Comparison of ENCODE assay signal across 8 cellular contexts in the genomic region with DNA sequence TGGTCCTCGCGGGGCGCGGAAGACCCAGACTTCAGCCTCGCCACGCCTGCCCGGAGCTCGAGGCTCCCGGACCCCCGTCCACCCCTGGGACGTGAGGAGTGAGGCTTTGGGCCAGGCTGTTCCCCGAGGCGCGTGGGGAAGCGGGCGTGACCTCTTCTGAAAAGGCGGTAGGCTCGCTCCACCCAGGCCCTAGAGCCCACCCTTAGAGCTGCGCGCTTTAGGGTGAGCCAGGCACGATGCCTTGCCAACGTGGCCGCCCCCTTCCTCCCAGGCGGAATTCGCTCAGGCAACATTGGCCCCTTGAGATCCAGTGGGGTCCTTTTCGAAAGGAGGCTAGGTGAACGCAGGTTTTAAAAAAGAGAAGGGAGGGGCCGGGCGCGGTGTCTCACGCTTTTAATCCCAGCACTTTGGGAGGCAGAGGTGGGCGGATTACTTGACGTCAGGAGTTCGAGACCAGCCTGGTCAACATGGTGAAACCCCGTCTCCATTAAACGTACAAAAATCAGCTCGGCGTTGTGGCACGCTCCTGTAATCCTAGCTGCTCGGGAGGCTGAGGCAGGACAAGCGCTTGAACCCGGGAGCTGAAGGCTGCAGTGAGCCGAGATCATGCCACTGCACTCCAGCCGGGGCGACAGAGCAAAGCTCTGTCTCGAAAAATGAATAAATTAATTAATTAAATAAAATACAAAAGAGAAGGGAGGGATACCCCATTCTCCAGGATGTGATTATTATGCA. TPM values are rescaled to one million over a fixed set of nuclear protein-coding genes. Genes with fewer than 3 reads are reported as not detected.
DNase-seq lines count a peak whose midpoint lies in the region; ATAC-seq and TF ChIP-seq lines count a peak whose summit lies in the region.

No MANE protein-coding gene starts in this region.

- H3K4me3 Mint-ChIP-seq in HFFc6, result peak overlapping the region; percentile 90
- H3K4me3 Mint-ChIP-seq in activated naive CD8-positive, alpha-beta T cell treated with anti-CD3 and anti-CD28 coated beads, Interleukin-2, amount 10 ng/mL, durations not matched to agents 7 days and 5 days, result peak overlapping the region; percentile 73
- H3K4me3 Mint-ChIP-seq in stimulated activated memory B cell treated with anti-CD40 and anti-IgM and Interleukin-4, amounts not matched to agents 10 μg/mL and 1 μg/mL and 100 μg/mL, for 72 hours, result peak overlapping the region; percentile 74

- H3K4me1 Mint-ChIP-seq in HFFc6 (ENCODE audit: low read depth), result peaks cover 42% of the 10 kb centered on the region
- H3K4me1 Mint-ChIP-seq in activated naive CD8-positive, alpha-beta T cell treated with anti-CD3 and anti-CD28 coated beads, Interleukin-2, amount 10 ng/mL, durations not matched to agents 7 days and 5 days, result peaks cover 29% of the 10 kb centered on the region
- peaks cover 39% of the 10 kb centered on the region for H3K4me1 Mint-ChIP-seq in stimulated activated memory B cell treated with anti-CD40 and anti-IgM and Interleukin-4, amounts not matched to agents 10 μg/mL and 1 μg/mL and 100 μg/mL, for 72 hours

- H3K27me3 ChIP-seq in iPS-18a (ENCODE audit: control insufficient read depth, insufficient read depth, low read length), result peaks cover 61% of the 10 kb centered on the region

- peaks cover 14% of the 10 kb centered on the region for H3K27me3 Mint-ChIP-seq in HFFc6 (ENCODE audit: insufficient read depth)
- H3K27me3 Mint-ChIP-seq in activated naive CD8-positive, alpha-beta T cell treated with anti-CD3 and anti-CD28 coated beads, Interleukin-2, amount 10 ng/mL, durations not matched to agents 7 days and 5 days, result peaks cover 45% of the 10 kb centered on the region
- H3K27me3 Mint-ChIP-seq in stimulated activated memory B cell treated with anti-CD40 and anti-IgM and Interleukin-4, amounts not matched to agents 10 μg/mL and 1 μg/mL and 100 μg/mL, for 72 hours, result peaks cover 66% of the 10 kb centered on the region

- POLR2A ChIA-PET in activated naive CD8-positive, alpha-beta T cell treated with anti-CD3 and anti-CD28 coated beads, Interleukin-2, amount 10 ng/mL, durations not matched to agents 7 days and 5 days (lab: Charles Lee), result interaction anchor here (0.8 to 1.6 kb wide), 7 partner anchors 9 to 339 kb away, joined by 3 to 7 read pairs (median 4); a partner anchor contains a TSS

- no peaks in the 10 kb centered on the region for H3K9me3 ChIP-seq in iPS-18a (ENCODE audit: control insufficient read depth, low read depth, low read length)

- TF ChIP-seq CTCF in HFFc6 (IDR thresholded peaks at IDR 0.05), result no peak

- in situ Hi-C loops in ACHN (cut with HindIII; ENCODE audit: low pct_ligation_motif_present, low pct_unique_long_range_greater_than_20kb, low sequenced_read_pairs), result no loop called here

- peak overlapping the region; percentile 70; the same call in 1 of the 2 replicates for H3K27ac Mint-ChIP-seq in HFFc6
- H3K27ac Mint-ChIP-seq in activated naive CD8-positive, alpha-beta T cell treated with anti-CD3 and anti-CD28 coated beads, Interleukin-2, amount 10 ng/mL, durations not matched to agents 7 days and 5 days, result no peak overlapping the region
- no peak overlapping the region for H3K27ac Mint-ChIP-seq in stimulated activated memory B cell treated with anti-CD40 and anti-IgM and Interleukin-4, amounts not matched to agents 10 μg/mL and 1 μg/mL and 100 μg/mL, for 72 hours

- no peaks in the 10 kb centered on the region for H3K36me3 ChIP-seq in iPS-18a (ENCODE audit: control insufficient read depth, low read depth, low read length)

- no peak overlapping the region for H3K9ac ChIP-seq in iPS-18a (ENCODE audit: low read length)

- peak overlapping the region; percentile 72 for H3K4me3 ChIP-seq in iPS-18a (ENCODE audit: low read length)

- peak; percentile 19 for ATAC-seq in activated naive CD8-positive, alpha-beta T cell treated with anti-CD3 and anti-CD28 coated beads, Interleukin-2, amount 10 ng/mL, durations not matched to agents 7 days and 5 days (ENCODE audit: low read depth)
- ATAC-seq in stimulated activated memory B cell treated with anti-CD40 and anti-IgM and Interleukin-4, amounts not matched to agents 10 μg/mL and 1 μg/mL and 100 μg/mL, for 72 hours, result peak; percentile 13
- ATAC-seq in GM21515 (IDR thresholded peaks at IDR 0.05; ENCODE audit: unreplicated experiment) (no peak), GM19463 (IDR thresholded peaks at IDR 0.05; ENCODE audit: unreplicated experiment) (no peak)

- peaks cover 13% of the 10 kb centered on the region for H3K4me1 ChIP-seq in iPS-18a (ENCODE audit: control insufficient read depth, low read depth, low read length)

- no peaks in the 10 kb centered on the region for H3K9me3 Mint-ChIP-seq in HFFc6
- H3K9me3 Mint-ChIP-seq in activated naive CD8-positive, alpha-beta T cell treated with anti-CD3 and anti-CD28 coated beads, Interleukin-2, amount 10 ng/mL, durations not matched to agents 7 days and 5 days, result no peaks in the 10 kb centered on the region
- H3K9me3 Mint-ChIP-seq in stimulated activated memory B cell treated with anti-CD40 and anti-IgM and Interleukin-4, amounts not matched to agents 10 μg/mL and 1 μg/mL and 100 μg/mL, for 72 hours, result no peaks in the 10 kb centered on the region

- no peaks in the 10 kb centered on the region for H3K36me3 Mint-ChIP-seq in HFFc6 (ENCODE audit: low read depth)
- H3K36me3 Mint-ChIP-seq in activated naive CD8-positive, alpha-beta T cell treated with anti-CD3 and anti-CD28 coated beads, Interleukin-2, amount 10 ng/mL, durations not matched to agents 7 days and 5 days, result no peaks in the 10 kb centered on the region
- H3K36me3 Mint-ChIP-seq in stimulated activated memory B cell treated with anti-CD40 and anti-IgM and Interleukin-4, amounts not matched to agents 10 μg/mL and 1 μg/mL and 100 μg/mL, for 72 hours, result no peaks in the 10 kb centered on the region

- DNase-seq in ACHN (peak; percentile 60), HFFc6 (no peak), cerebellum (ENCODE audit: low spot score) (no peak)
- no peak for DNase-seq in activated naive CD8-positive, alpha-beta T cell treated with anti-CD3 and anti-CD28 coated beads, Interleukin-2, amount 10 ng/mL, durations not matched to agents 7 days and 5 days

- no peak overlapping the region for H3K27ac ChIP-seq in iPS-18a (ENCODE audit: low read length)

RNA-seq across cellular contexts. Expression of a gene that starts 0.9 kb away (rescaled TPM):
- 1 to 10 TPM in 5 of 6 experiments, under 1 TPM in 1; 0.76 to 1.7 (median 1.5) TPM for total RNA-seq in HFFc6 (2021; fragmentation: NEBNext Ultra II Directional; extraction: Animal tissue kit (Norgen Biotek cat#: 25700))
- 1 to 10 TPM; 3.5 to 4.2 TPM for total RNA-seq in activated naive CD8-positive, alpha-beta T cell treated with anti-CD3 and anti-CD28 coated beads, Interleukin-2, amount 10 ng/mL, durations not matched to agents 7 days and 5 days
- total RNA-seq in cerebellum, result 1.7 TPM

RNA-seq across cellular contexts. Expression of a gene that starts 19.6 kb away (rescaled TPM):
- total RNA-seq in HFFc6 (2021; fragmentation: NEBNext Ultra II Directional; extraction: Animal tissue kit (Norgen Biotek cat#: 25700)), result 100 to 1,000 TPM; 181 to 189 (median 186) TPM
- total RNA-seq in activated naive CD8-positive, alpha-beta T cell treated with anti-CD3 and anti-CD28 coated beads, Interleukin-2, amount 10 ng/mL, durations not matched to agents 7 days and 5 days, result 100 to 1,000 TPM; 220 to 222 TPM
- 37.8 TPM for total RNA-seq in cerebellum

RNA-seq across cellular contexts. Expression of a gene that starts 37.9 kb away (rescaled TPM):
- total RNA-seq in HFFc6 (2021; fragmentation: NEBNext Ultra II Directional; extraction: Animal tissue kit (Norgen Biotek cat#: 25700)), result 10 to 100 TPM in 2 of 6 experiments, 1 to 10 TPM in 4; 6.4 to 11.2 (median 6.9) TPM
- under 1 TPM in 1 of 2 experiments, not detected in 1; 0.22 TPM for total RNA-seq in activated naive CD8-positive, alpha-beta T cell treated with anti-CD3 and anti-CD28 coated beads, Interleukin-2, amount 10 ng/mL, durations not matched to agents 7 days and 5 days
- total RNA-seq in cerebellum, result 49.6 TPM

RNA-seq across cellular contexts. Expression of a gene that starts 50.8 kb away (rescaled TPM):
- 10 to 100 TPM; 40.6 to 61.4 (median 51.8) TPM for total RNA-seq in HFFc6 (2021; fragmentation: NEBNext Ultra II Directional; extraction: Animal tissue kit (Norgen Biotek cat#: 25700))
- total RNA-seq in activated naive CD8-positive, alpha-beta T cell treated with anti-CD3 and anti-CD28 coated beads, Interleukin-2, amount 10 ng/mL, durations not matched to agents 7 days and 5 days, result 100 to 1,000 TPM in 1 of 2 experiments, 10 to 100 TPM in 1; 90.3 to 113 TPM
- 53.6 TPM for total RNA-seq in cerebellum

Comparison
In these comparisons a context has a peak if more than half of its experiments do, and no peak if none do; other contexts are left out.
1. ATAC-seq: peak in activated naive CD8-positive, alpha-beta T cell treated with anti-CD3 and anti-CD28 coated beads, Interleukin-2, amount 10 ng/mL, durations not matched to agents 7 days and 5 days (single experiment) and stimulated activated memory B cell treated with anti-CD40 and anti-IgM and Interleukin-4, amounts not matched to agents 10 μg/mL and 1 μg/mL and 100 μg/mL, for 72 hours (single experiment); none in GM21515 (single experiment) and GM19463 (single experiment).
2. RNA of a gene that starts 37.9 kb away (total RNA-seq): 49.6 TPM in cerebellum (single experiment) and 6.4 to 11.2 TPM in HFFc6; 0.22 TPM in activated naive CD8-positive, alpha-beta T cell treated with anti-CD3 and anti-CD28 coated beads, Interleukin-2, amount 10 ng/mL, durations not matched to agents 7 days and 5 days; every median in the first group is over 4 times any median in the second.
3. Peak in every context shown above with its lines, with median percentiles within 50 percentile points of each other: H3K4me3 Mint-ChIP-seq.